Comparison of ENCODE assay signal across 8 cellular contexts in the genomic region with DNA sequence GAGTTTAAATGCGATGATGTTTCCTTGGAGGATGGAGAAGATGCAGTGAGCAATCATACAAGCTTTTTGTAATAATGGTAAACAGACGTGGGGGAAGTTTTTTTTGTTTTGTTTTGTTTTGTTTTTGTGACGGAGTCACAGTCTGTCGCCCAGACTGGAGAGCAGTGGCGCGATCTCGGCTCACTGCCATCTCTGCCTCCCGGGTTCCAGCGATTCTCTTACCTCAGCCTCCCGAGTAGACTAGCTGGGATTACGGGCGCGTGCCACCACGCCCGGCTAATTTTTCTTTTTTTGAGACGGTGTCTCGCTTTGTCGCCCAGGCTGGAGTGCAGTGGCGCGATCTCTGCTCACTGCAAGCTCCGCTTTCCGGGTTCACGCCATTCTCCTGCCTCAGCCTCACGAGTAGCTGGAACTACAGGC. TPM values are rescaled to one million over a fixed set of nuclear protein-coding genes. Genes with fewer than 3 reads are reported as not detected.
DNase-seq lines count a peak whose midpoint lies in the region; TF ChIP-seq lines count a peak whose summit lies in the region.
"Not testable (repeated sequence)": the region's sequence is repeated elsewhere in the genome, so short reads cannot be mapped to it uniquely, and the experiment has no call there.

No MANE protein-coding gene starts in this region.

- POLR2A ChIA-PET in SK-N-SH (lab: Yijun Ruan, JAX): interaction anchor here (1.0 kb wide), 2 partner anchors 8 to 130 kb away, joined by 3 read pairs; no protein-coding TSS in a partner anchor

- peaks cover 59% of the 10 kb centered on the region for H3K4me1 Mint-ChIP-seq in osteocyte (ENCODE audit: unreplicated experiment)

- not testable (repeated sequence) for H3K9me3 ChIP-seq in SK-N-SH; iPS-20b (ENCODE audit: insufficient read depth, low read depth, low read length); thymus (ENCODE audit: control insufficient read depth)

- TF ChIP-seq CTCF in HL-60 (IDR thresholded peaks at IDR 0.05; ENCODE audit: insufficient read depth, low read length); SK-N-SH (IDR thresholded peaks at IDR 0.05); osteocyte (IDR thresholded peaks at IDR 0.05): not testable (repeated sequence)

- peak overlapping the region; percentile 91 for H3K4me2 ChIP-seq in SK-N-SH

- H3K9ac ChIP-seq in SK-N-SH (peak overlapping the region; percentile 89), iPS-20b (ENCODE audit: low read depth, low read length) (peak overlapping the region; percentile 100)

- H3K27me3 Mint-ChIP-seq in osteocyte (ENCODE audit: unreplicated experiment): not testable (repeated sequence)

- H3K9me3 Mint-ChIP-seq in osteocyte (ENCODE audit: unreplicated experiment): not testable (repeated sequence)

- H3K4me1 ChIP-seq in SK-N-SH (ENCODE audit: control insufficient read depth in 1 of 2, insufficient read depth in 2 of 2, low read depth in 1 of 2, low read length in 1 of 2) (peaks cover 16 to 36% of the 10 kb centered on the region in 2 experiments), thymus (ENCODE audit: control insufficient read depth, insufficient read depth, low read length) (peaks cover 13% of the 10 kb centered on the region)
- H3K4me1 ChIP-seq in iPS-20b (ENCODE audit: insufficient read depth, low read length): not testable (repeated sequence)

- WGBS in SK-N-SH (ENCODE audit: low lambda C conversion rate): 3% methylated on average over 14 of the region's 24 CpGs
- WGBS in thymus: under 1% methylated on average over 24 of the region's 24 CpGs

- DNase-seq in EH (ENCODE audit: low read depth) (peak; percentile 37), HL-60 (ENCODE audit: low read depth in 1 of 2, low spot score in 1 of 2) (peak in 1 of 2 experiments; percentile 18)
- DNase-seq in SK-N-SH; osteocyte (ENCODE audit: extremely low spot score, unreplicated experiment): not testable (repeated sequence)
- peak; percentile 3 for DNase-seq in activated T-helper 9 cell treated with anti-CD3 and anti-CD28 coated beads, Interleukin-2, amount 50 U/mL, for 16 hours (ENCODE audit: low read depth)
- DNase-seq in effector CD4-positive, alpha-beta T cell: peak; percentile 20

- peaks cover 27% of the 10 kb centered on the region for H3K36me3 Mint-ChIP-seq in osteocyte (ENCODE audit: unreplicated experiment)

- H3K27ac ChIP-seq in HL-60 (replicated peaks): peak overlapping the region; percentile 95
- peak overlapping the region; percentile 84 to 85 for H3K27ac ChIP-seq in SK-N-SH (ENCODE audit: low read depth in 2 of 2, low read length in 1 of 2)
- peak overlapping the region; percentile 96 for H3K27ac ChIP-seq in iPS-20b (ENCODE audit: low read length)
- H3K27ac ChIP-seq in thymus (ENCODE audit: low read depth): peak overlapping the region; percentile 97

- peaks cover 51% of the 10 kb centered on the region for H3F3A ChIP-seq in SK-N-SH (replicated peaks; ENCODE audit: insufficient read depth)

- TF ChIP-seq RAD21 in SK-N-SH (IDR thresholded peaks at IDR 0.05; ENCODE audit: low read length): not testable (repeated sequence)

- H3K27ac Mint-ChIP-seq in osteocyte (ENCODE audit: unreplicated experiment): peak overlapping the region; percentile 95

- H4K20me1 ChIP-seq in SK-N-SH (ENCODE audit: insufficient read depth): peaks cover 36% of the 10 kb centered on the region

- CTCF ChIA-PET in SK-N-SH (lab: Yijun Ruan, JAX): interaction anchor here (1.1 to 1.8 kb wide), 2 partner anchors 70 to 115 kb away, joined by 3 to 4 read pairs; partner anchors contain the start of gene FCSK

- H3K27me3 ChIP-seq in HL-60 (ENCODE audit: insufficient read depth, poor library complexity, severe bottlenecking); SK-N-SH (ENCODE audit: insufficient read depth); iPS-20b (ENCODE audit: insufficient read depth, low read length); thymus (ENCODE audit: control insufficient read depth, insufficient read depth): not testable (repeated sequence)

- H2AFZ ChIP-seq in SK-N-SH (ENCODE audit: low read depth): not testable (repeated sequence)

- peaks cover 95% of the 10 kb centered on the region for H3K79me2 ChIP-seq in SK-N-SH (ENCODE audit: insufficient read depth)

- H3K9me2 ChIP-seq in SK-N-SH: not testable (repeated sequence)

- peaks cover 19 to 38% of the 10 kb centered on the region in 2 experiments for H3K36me3 ChIP-seq in SK-N-SH (replicated peaks in 1 of 2; ENCODE audit: control insufficient read depth in 1 of 2, insufficient read depth in 2 of 2, low read length in 1 of 2)
- peaks cover 43% of the 10 kb centered on the region for H3K36me3 ChIP-seq in iPS-20b (ENCODE audit: insufficient read depth, low read depth, low read length)
- H3K36me3 ChIP-seq in thymus (ENCODE audit: control insufficient read depth, insufficient read depth): peaks cover 20% of the 10 kb centered on the region

- H3K4me3 ChIP-seq in HL-60 (replicated peaks; ENCODE audit: insufficient read depth, low read length) (peak overlapping the region; percentile 52), SK-N-SH (ENCODE audit: low read depth in 2 of 2, low read length in 1 of 2) (peak overlapping the region; percentile 72 to 90), iPS-20b (ENCODE audit: low read length) (peak overlapping the region; percentile 93), thymus (ENCODE audit: low read length) (peak overlapping the region; percentile 93)

- peak overlapping the region; percentile 91 for H3K4me3 Mint-ChIP-seq in osteocyte (ENCODE audit: unreplicated experiment)

- TF ChIP-seq EP300 in SK-N-SH (IDR thresholded peaks at IDR 0.05; ENCODE audit: borderline replicate concordance in 1 of 2, low read depth in 1 of 2, low read length in 1 of 2): not testable (repeated sequence)

RNA-seq across cellular contexts. Expression of gene SF3B3, which starts 0.8 kb away (rescaled TPM):
- 75.9 and 81.7 TPM in 2 replicates for polyA plus RNA-seq in SK-N-SH (2012; rRNA removed)
- 58.5 and 71.3 TPM in 2 replicates for polyA plus RNA-seq in SK-N-SH (2012; cell fraction: cytosol; rRNA removed)
- 160 and 164 TPM in 2 replicates for polyA plus RNA-seq in SK-N-SH (2012; cell fraction: nucleus; rRNA removed)
- total RNA-seq in osteocyte: 307 and 319 TPM in 2 replicates
- polyA plus RNA-seq in thymus: 120 TPM

RNA-seq across cellular contexts. Expression of gene COG4, which starts 1.1 kb away (rescaled TPM):
- polyA plus RNA-seq in SK-N-SH (2012; rRNA removed) (54.4 and 72.7 TPM in 2 replicates), thymus (63.3 TPM)
- 32.9 and 45.7 TPM in 2 replicates for polyA plus RNA-seq in SK-N-SH (2012; cell fraction: cytosol; rRNA removed)
- polyA plus RNA-seq in SK-N-SH (2012; cell fraction: nucleus; rRNA removed): 147 and 161 TPM in 2 replicates
- total RNA-seq in osteocyte: 69.9 and 75.8 TPM in 2 replicates
